ENCODE assay signal across 17 cellular contexts in genomic region chrX:10415704-10416001, GRCh38.
A peak's percentile ranks its signal among the peaks of the same experiment; 100 is the strongest.
DNase-seq lines count a peak whose midpoint lies in the region; ATAC-seq and TF ChIP-seq lines count a peak whose summit lies in the region.
"Had no signal": no experiment of that assay in that cellular context is flagged by ENCODE, and none has a peak within 500 bp of the region (broad histone marks: within the 10 kb centered on the region; RNA-seq: fewer than 3 reads in every experiment).

No MANE protein-coding gene starts in this region.

- H3K27ac Mint-ChIP-seq in osteocyte (ENCODE audit: unreplicated experiment), result peak overlapping the region; percentile 39
- H3K27ac Mint-ChIP-seq: activated naive CD4-positive, alpha-beta T cell treated with anti-CD3 and anti-CD28 coated beads, Interleukin-2, amount 50 U/mL, for 72 hours; activated T-cell treated with anti-CD3 and anti-CD28 coated beads, Interleukin-2, amount 50 U/mL, for 24 hours had no signal

- TF ChIP-seq CTCF in osteocyte (IDR thresholded peaks at IDR 0.05), result no peak

- peaks cover 17% of the 10 kb centered on the region for H3K4me1 Mint-ChIP-seq in osteocyte (ENCODE audit: unreplicated experiment)

- ATAC-seq in HG02798 (IDR thresholded peaks at IDR 0.05; ENCODE audit: poor library complexity, unreplicated experiment) (no peak), HG03039 (IDR thresholded peaks at IDR 0.05; ENCODE audit: unreplicated experiment) (no peak)
- ATAC-seq: activated naive CD4-positive, alpha-beta T cell treated with anti-CD3 and anti-CD28 coated beads, Interleukin-2, amount 50 U/mL, for 72 hours; K562; stimulated activated naive CD8-positive, alpha-beta T cell treated with anti-CD3 and anti-CD28 coated beads, Interleukin-15, Interleukin-2, amounts not matched to agents 100 U/mL and 50 U/mL, for 24 hours had no signal

- no peak overlapping the region for H3K4me3 Mint-ChIP-seq in osteocyte (ENCODE audit: unreplicated experiment)
- H3K4me3 Mint-ChIP-seq: activated T-cell treated with anti-CD3 and anti-CD28 coated beads, Interleukin-2, amount 50 U/mL, for 24 hours had no signal

- H3K27me3 Mint-ChIP-seq in osteocyte (ENCODE audit: unreplicated experiment), result no peaks in the 10 kb centered on the region

- H3K36me3 Mint-ChIP-seq in osteocyte (ENCODE audit: unreplicated experiment), result no peaks in the 10 kb centered on the region
- H3K36me3 Mint-ChIP-seq: activated naive CD4-positive, alpha-beta T cell treated with anti-CD3 and anti-CD28 coated beads, Interleukin-2, amount 50 U/mL, for 72 hours had no signal

- H3K9me3 Mint-ChIP-seq in osteocyte (ENCODE audit: unreplicated experiment), result peaks cover 15% of the 10 kb centered on the region
- H3K9me3 Mint-ChIP-seq: activated naive CD4-positive, alpha-beta T cell treated with anti-CD3 and anti-CD28 coated beads, Interleukin-2, amount 50 U/mL, for 72 hours; activated T-cell treated with anti-CD3 and anti-CD28 coated beads, Interleukin-2, amount 50 U/mL, for 24 hours had no signal

- DNase-seq in Daoy (ENCODE audit: low read depth) (peak; percentile 10), RPMI7951 (ENCODE audit: low read depth) (peak; percentile 32), fibroblast of peridontal ligament (ENCODE audit: extremely low read depth) (peak; percentile 63), osteocyte (ENCODE audit: extremely low spot score, unreplicated experiment) (no peak), NCI-H82 (lab: John Stamatoyannopoulos, UW) (no peak)
- no peak for DNase-seq in stimulated activated CD4-positive, alpha-beta T cell treated with anti-CD3 and anti-CD28 coated beads, Interleukin-4, amount 100 ng/mL, for 4 hours
- DNase-seq: activated T-cell treated with anti-CD3 and anti-CD28 coated beads, Interleukin-2, amount 50 U/mL, for 24 hours; head of caudate nucleus; NCI-H510A; occipital lobe; OCI-M1; stimulated activated naive CD8-positive, alpha-beta T cell treated with anti-CD3 and anti-CD28 coated beads, Interleukin-15, Interleukin-2, amounts not matched to agents 100 U/mL and 50 U/mL, for 24 hours; uterus had no signal

Comparison
In these comparisons a context has a peak if more than half of its experiments do, and no peak if none do; other contexts are left out.
1. DNase-seq: peak in Daoy (single experiment), RPMI7951 (single experiment) and fibroblast of peridontal ligament (single experiment); none in osteocyte (single experiment), stimulated activated CD4-positive, alpha-beta T cell treated with anti-CD3 and anti-CD28 coated beads, Interleukin-4, amount 100 ng/mL, for 4 hours (0 of 2) and NCI-H82 (single experiment).